19 cellular contexts compared by ENCODE assay signal in genomic region chr16:89557936-89558490, GRCh38. TPM values are rescaled to one million over a fixed set of nuclear protein-coding genes. Genes with fewer than 3 reads are reported as not detected.
DNase-seq lines count a peak whose midpoint lies in the region; ATAC-seq, FAIRE-seq and TF ChIP-seq lines count a peak whose summit lies in the region.
"Had no signal": no experiment of that assay in that cellular context is flagged by ENCODE, and none has a peak within 500 bp of the region (broad histone marks: within the 10 kb centered on the region; RNA-seq: fewer than 3 reads in every experiment).

No MANE protein-coding gene starts in this region.

- no peaks in the 10 kb centered on the region for H3K9me3 Mint-ChIP-seq in activated CD4-positive, alpha-beta memory T cell treated with anti-CD3 and anti-CD28 coated beads, Interleukin-2, amount 10 ng/mL, durations not matched to agents 7 days and 5 days
- no peaks in the 10 kb centered on the region for H3K9me3 Mint-ChIP-seq in activated CD4-positive, alpha-beta memory T cell treated with anti-CD3 and anti-CD28 coated beads for 36 hours
- H3K9me3 Mint-ChIP-seq: activated naive CD4-positive, alpha-beta T cell treated with anti-CD3 and anti-CD28 coated beads, Interleukin-2, amount 10 ng/mL, durations not matched to agents 7 days and 5 days; stimulated activated naive CD8-positive, alpha-beta T cell treated with anti-CD3 and anti-CD28 coated beads, Interleukin-15, Interleukin-2, amounts not matched to agents 100 ng/mL and 50 ng/mL, for 24 hours had no signal

- POLR2A ChIA-PET in activated CD4-positive, alpha-beta memory T cell treated with anti-CD3 and anti-CD28 coated beads, Interleukin-2, amount 10 ng/mL, durations not matched to agents 7 days and 5 days (lab: Charles Lee): interaction anchor here (0.7 to 1.6 kb wide), 4 partner anchors 50 to 243 kb away, joined by 3 to 7 read pairs (median 4); partner anchors contain the start of gene SPG7
- POLR2A ChIA-PET in activated CD4-positive, alpha-beta memory T cell treated with anti-CD3 and anti-CD28 coated beads for 36 hours (lab: Charles Lee): interaction anchor here (0.8 to 1.4 kb wide), 2 partner anchors 50 to 100 kb away, joined by 3 read pairs; partner anchors contain the start of genes CHMP1A, SPATA33 and SPG7

- DNase-seq in activated CD4-positive, alpha-beta memory T cell treated with anti-CD3 and anti-CD28 coated beads, Interleukin-2, amount 10 ng/mL, durations not matched to agents 7 days and 5 days: no peak
- no peak for DNase-seq in activated CD4-positive, alpha-beta memory T cell treated with anti-CD3 and anti-CD28 coated beads for 36 hours
- DNase-seq in RWPE2 (ENCODE audit: low spot score) (no peak), kidney (no peak), spleen (no peak), NCI-H748 treated with DMSO at 0.1 percent for 48 hours (lab: John Stamatoyannopoulos, UW) (no peak)
- DNase-seq: NCI-H2029 treated with DMSO at 0.1 percent for 48 hours had no signal

- H3K4me3 Mint-ChIP-seq in activated CD4-positive, alpha-beta memory T cell treated with anti-CD3 and anti-CD28 coated beads, Interleukin-2, amount 10 ng/mL, durations not matched to agents 7 days and 5 days: no peak overlapping the region
- H3K4me3 Mint-ChIP-seq in activated CD4-positive, alpha-beta memory T cell treated with anti-CD3 and anti-CD28 coated beads for 36 hours: no peak overlapping the region

- CTCF ChIA-PET in activated CD4-positive, alpha-beta memory T cell treated with anti-CD3 and anti-CD28 coated beads, Interleukin-2, amount 10 ng/mL, durations not matched to agents 7 days and 5 days (lab: Charles Lee): interaction anchor here (0.8 to 1.6 kb wide), 8 partner anchors 9 to 223 kb away, joined by 3 to 7 read pairs (median 4); partner anchors contain the start of gene SPG7
- CTCF ChIA-PET in activated CD4-positive, alpha-beta memory T cell treated with anti-CD3 and anti-CD28 coated beads for 36 hours (lab: Charles Lee): interaction anchor here (0.6 to 2.2 kb wide), 11 partner anchors 8 to 242 kb away, joined by 3 to 19 read pairs (median 5); partner anchors contain the start of gene SPG7

- intact Hi-C loops in activated CD4-positive, alpha-beta memory T cell treated with anti-CD3 and anti-CD28 coated beads for 36 hours (cut with micrococcal nuclease): loop anchor here (5.0 kb wide), 2 partner anchors 71 to 226 kb away; no protein-coding TSS in a partner anchor
- intact Hi-C loops in kidney (cut with DNase I) (no loop called here), spleen (cut with DNase I; ENCODE audit: low total_unique reads) (loop anchor here (5.0 kb wide), 1 partner anchor 226 kb away; no protein-coding TSS in a partner anchor)

- 87 to 94% (median 91%) methylated on average over 17 of the region's 17 CpGs for WGBS in spleen, 5 donors

- H3K36me3 ChIP-seq in RWPE2 (ENCODE audit: low read depth): peaks cover 56% of the 10 kb centered on the region
- H3K36me3 ChIP-seq in kidney (ENCODE audit: control insufficient read depth in 1 of 2, insufficient read depth in 2 of 2, low read length in 2 of 2): peaks cover 16 to 25% of the 10 kb centered on the region in 2 donors
- peaks cover 0 to 63% (median 47%) of the 10 kb centered on the region in 6 donors for H3K36me3 ChIP-seq in spleen

- H3K36me3 Mint-ChIP-seq in activated CD4-positive, alpha-beta memory T cell treated with anti-CD3 and anti-CD28 coated beads, Interleukin-2, amount 10 ng/mL, durations not matched to agents 7 days and 5 days (ENCODE audit: low read depth): peaks cover 21% of the 10 kb centered on the region
- peaks cover 28% of the 10 kb centered on the region for H3K36me3 Mint-ChIP-seq in activated CD4-positive, alpha-beta memory T cell treated with anti-CD3 and anti-CD28 coated beads for 36 hours

- H3K4me1 Mint-ChIP-seq in activated CD4-positive, alpha-beta memory T cell treated with anti-CD3 and anti-CD28 coated beads, Interleukin-2, amount 10 ng/mL, durations not matched to agents 7 days and 5 days: peaks cover 30% of the 10 kb centered on the region
- peaks cover 25% of the 10 kb centered on the region for H3K4me1 Mint-ChIP-seq in activated CD4-positive, alpha-beta memory T cell treated with anti-CD3 and anti-CD28 coated beads for 36 hours (ENCODE audit: low read depth)

- H3K27ac ChIP-seq in RWPE2 (ENCODE audit: poor library complexity, severe bottlenecking) (peak overlapping the region; percentile 85), layer of hippocampus (ENCODE audit: low read depth, low read length) (peak overlapping the region; percentile 49), temporal lobe (ENCODE audit: low read depth, low read length) (peak overlapping the region; percentile 65), kidney (ENCODE audit: low read depth in 2 of 2, low read length in 2 of 2) (no peak overlapping the region), spleen (peak overlapping the region in 1 of 8 donors; percentile 28)
- H3K27ac ChIP-seq: KMS-11, lower lobe of right lung had no signal

- H3K9ac ChIP-seq in kidney (ENCODE audit: low read length in 2 of 2): no peak overlapping the region
- H3K9ac ChIP-seq: KMS-11 had no signal

- peaks cover 12% of the 10 kb centered on the region for H3K4me1 ChIP-seq in RWPE2 (ENCODE audit: insufficient read depth, poor library complexity, severe bottlenecking)
- peaks cover 12 to 15% of the 10 kb centered on the region in 2 donors for H3K4me1 ChIP-seq in kidney (ENCODE audit: control insufficient read depth in 1 of 2, insufficient read depth in 1 of 2, low read depth in 1 of 2, low read length in 2 of 2)
- H3K4me1 ChIP-seq in spleen: peaks cover 12 to 57% (median 41%) of the 10 kb centered on the region in 6 donors

- H3K4me3 ChIP-seq in RWPE2 (ENCODE audit: severe bottlenecking) (no peak overlapping the region), kidney (ENCODE audit: low read length in 2 of 2) (no peak overlapping the region), spleen (no peak overlapping the region)
- H3K4me3 ChIP-seq: lower lobe of right lung had no signal

- no peak for ATAC-seq in RWPE2 (ENCODE audit: low read depth)

- TF ChIP-seq CTCF in RWPE2 (IDR thresholded peaks at IDR 0.05; ENCODE audit: poor library complexity, severe bottlenecking) (no peak), kidney (IDR thresholded peaks at IDR 0.05; ENCODE audit: borderline replicate concordance, extremely low read depth, insufficient read depth) (no peak), spleen (IDR thresholded peaks at IDR 0.05 in 8 of 11, conservative IDR thresholded peaks at IDR 0.05 in 3 of 11) (no peak)

- no peak for TF ChIP-seq POLR2A in spleen (IDR thresholded peaks at IDR 0.05)

- no peaks in the 10 kb centered on the region for H3K27me3 Mint-ChIP-seq in activated CD4-positive, alpha-beta memory T cell treated with anti-CD3 and anti-CD28 coated beads, Interleukin-2, amount 10 ng/mL, durations not matched to agents 7 days and 5 days
- no peaks in the 10 kb centered on the region for H3K27me3 Mint-ChIP-seq in activated CD4-positive, alpha-beta memory T cell treated with anti-CD3 and anti-CD28 coated beads for 36 hours
- H3K27me3 Mint-ChIP-seq: activated naive CD4-positive, alpha-beta T cell treated with anti-CD3 and anti-CD28 coated beads, Interleukin-2, amount 10 ng/mL, durations not matched to agents 7 days and 5 days; progenitor cell of endocrine pancreas; stimulated activated naive CD8-positive, alpha-beta T cell treated with anti-CD3 and anti-CD28 coated beads, Interleukin-15, Interleukin-2, amounts not matched to agents 100 ng/mL and 50 ng/mL, for 24 hours had no signal

- FAIRE-seq in kidney (lab: Jason Lieb, UNC): no peak
- FAIRE-seq: A204.1, endometrium had no signal

- no peaks in the 10 kb centered on the region for H3K9me3 ChIP-seq in RWPE2 (ENCODE audit: severe bottlenecking)
- no peaks in the 10 kb centered on the region for H3K9me3 ChIP-seq in kidney (ENCODE audit: control insufficient read depth in 1 of 2, low read length in 2 of 2)
- H3K9me3 ChIP-seq in spleen: no peaks in the 10 kb centered on the region
- H3K9me3 ChIP-seq: lower lobe of right lung had no signal

- H3K27ac Mint-ChIP-seq in activated CD4-positive, alpha-beta memory T cell treated with anti-CD3 and anti-CD28 coated beads, Interleukin-2, amount 10 ng/mL, durations not matched to agents 7 days and 5 days: peak overlapping the region; percentile 23
- H3K27ac Mint-ChIP-seq in activated CD4-positive, alpha-beta memory T cell treated with anti-CD3 and anti-CD28 coated beads for 36 hours: no peak overlapping the region
- H3K27ac Mint-ChIP-seq: stimulated activated naive CD8-positive, alpha-beta T cell treated with anti-CD3 and anti-CD28 coated beads, Interleukin-15, Interleukin-2, amounts not matched to agents 100 ng/mL and 50 ng/mL, for 24 hours had no signal

- H3K27me3 ChIP-seq in RWPE2 (ENCODE audit: insufficient read depth, poor library complexity, severe bottlenecking): no peaks in the 10 kb centered on the region
- no peaks in the 10 kb centered on the region for H3K27me3 ChIP-seq in layer of hippocampus (ENCODE audit: control insufficient read depth, insufficient read depth, low read length)
- no peaks in the 10 kb centered on the region for H3K27me3 ChIP-seq in spleen (replicated peaks in 1 of 7)

RNA-seq across cellular contexts. Expression of gene RPL13, which starts 2.5 kb away (rescaled TPM):
- 1,000 to 10,000 TPM; 2,083 to 2,114 TPM for total RNA-seq in activated CD4-positive, alpha-beta memory T cell treated with anti-CD3 and anti-CD28 coated beads, Interleukin-2, amount 10 ng/mL, durations not matched to agents 7 days and 5 days
- 1,000 to 10,000 TPM; 3,430 to 3,468 TPM for total RNA-seq in activated CD4-positive, alpha-beta memory T cell treated with anti-CD3 and anti-CD28 coated beads for 36 hours
- total RNA-seq in temporal lobe: 989 TPM
- total RNA-seq in kidney: 1,694 TPM
- 3,146 TPM for polyA plus RNA-seq in kidney (ENCODE audit: insufficient read depth, low read depth, low replicate concordance)
- 1,000 to 10,000 TPM; 2,154 to 6,842 (median 2,799) TPM for total RNA-seq in spleen
- polyA plus RNA-seq in spleen: over 10,000 TPM; 13,171 to 16,278 (median 14,011) TPM

RNA-seq across cellular contexts. Expression of gene CPNE7, which starts 17.5 kb away (rescaled TPM):
- 1 to 10 TPM; 3.3 to 4.4 TPM for total RNA-seq in activated CD4-positive, alpha-beta memory T cell treated with anti-CD3 and anti-CD28 coated beads, Interleukin-2, amount 10 ng/mL, durations not matched to agents 7 days and 5 days
- 1 to 10 TPM; 6.2 to 7.1 TPM for total RNA-seq in activated CD4-positive, alpha-beta memory T cell treated with anti-CD3 and anti-CD28 coated beads for 36 hours
- total RNA-seq in temporal lobe (13.0 TPM), kidney (13.7 TPM), spleen (1 to 10 TPM in 3 of 7 donors, under 1 TPM in 3, not detected in 1; 0.37 to 2.2 (median 1.0) TPM)
- polyA plus RNA-seq in kidney (ENCODE audit: insufficient read depth, low read depth, low replicate concordance) (1.5 TPM), spleen (1 to 10 TPM; 2.9 to 4.3 (median 3.7) TPM)
- total RNA-seq: skeletal muscle tissue had no signal

RNA-seq across cellular contexts. Expression of gene SPG7, which starts 49.8 kb away (rescaled TPM):
- total RNA-seq in activated CD4-positive, alpha-beta memory T cell treated with anti-CD3 and anti-CD28 coated beads, Interleukin-2, amount 10 ng/mL, durations not matched to agents 7 days and 5 days: 10 to 100 TPM; 73.9 to 77.9 TPM
- total RNA-seq in activated CD4-positive, alpha-beta memory T cell treated with anti-CD3 and anti-CD28 coated beads for 36 hours: 10 to 100 TPM; 67.9 to 70.4 TPM
- total RNA-seq in temporal lobe (70.6 TPM), kidney (108 TPM), spleen (100 to 1,000 TPM in 6 of 7 donors, 10 to 100 TPM in 1; 90.4 to 260 (median 153) TPM)
- polyA plus RNA-seq in kidney (ENCODE audit: insufficient read depth, low read depth, low replicate concordance) (71.0 TPM), spleen (100 to 1,000 TPM in 2 of 3 donors, 10 to 100 TPM in 1; 64.5 to 189 (median 135) TPM)

RNA-seq across cellular contexts. Expression of gene DPEP1, which starts 55.4 kb away (rescaled TPM):
- total RNA-seq in activated CD4-positive, alpha-beta memory T cell treated with anti-CD3 and anti-CD28 coated beads, Interleukin-2, amount 10 ng/mL, durations not matched to agents 7 days and 5 days: not detected
- total RNA-seq in activated CD4-positive, alpha-beta memory T cell treated with anti-CD3 and anti-CD28 coated beads for 36 hours: not detected
- total RNA-seq in temporal lobe (4.2 TPM), kidney (24.2 TPM), spleen (10 to 100 TPM in 1 of 7 donors, 1 to 10 TPM in 5, under 1 TPM in 1; 0.57 to 39.5 (median 4.0) TPM)
- polyA plus RNA-seq in kidney (ENCODE audit: insufficient read depth, low read depth, low replicate concordance) (433 TPM), spleen (1 to 10 TPM in 1 of 3 donors, under 1 TPM in 2; 0.33 to 2.0 (median 0.83) TPM)
- total RNA-seq: aorta, skeletal muscle tissue had no signal
- polyA plus RNA-seq: BJ had no signal

Comparison
In these comparisons a context has a peak if more than half of its experiments do, and no peak if none do; other contexts are left out.
1. H3K27ac ChIP-seq: peak in RWPE2 (single experiment), layer of hippocampus (single experiment) and temporal lobe (single experiment); none in kidney (0 of 2).